ENCODE assay signal across 27 cellular contexts in the genomic region with DNA sequence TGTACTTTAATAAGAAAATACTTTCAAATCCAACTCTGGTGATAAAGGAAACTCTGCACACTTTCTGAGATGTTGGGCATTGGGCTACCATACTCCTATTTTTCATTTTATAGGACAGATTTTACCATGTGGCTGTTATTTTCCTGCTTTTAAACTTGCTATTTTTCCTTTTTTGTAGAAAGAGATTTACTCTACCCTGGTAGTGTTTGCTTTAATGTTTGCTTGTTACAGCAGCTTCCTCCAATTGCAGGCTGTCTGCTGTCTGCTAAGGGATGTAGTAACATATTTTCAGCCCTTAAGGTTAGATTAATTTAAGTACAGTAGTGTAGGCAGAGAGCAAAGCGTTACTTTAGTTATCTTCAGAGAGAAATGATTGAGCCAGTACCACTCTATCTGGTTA.
"Had no signal": no experiment of that assay in that cellular context is flagged by ENCODE, and none has a peak within 500 bp of the region (broad histone marks: within the 10 kb centered on the region; RNA-seq: fewer than 3 reads in every experiment).

No MANE protein-coding gene starts in this region.

- H2AFZ ChIP-seq: hepatocyte had no signal

- ATAC-seq: activated CD4-positive, CD25-positive, alpha-beta regulatory T cell treated with anti-CD3 and anti-CD28 coated beads, Interleukin-2, amount 50 U/mL, for 24 hours; activated T-cell treated with anti-CD3 and anti-CD28 coated beads, Interleukin-2, amount 50 U/mL, for 4 hours; body of pancreas; gastrocnemius medialis; left cardiac atrium; left ventricle myocardium superior; pancreas; psoas muscle had no signal

- H3K9me3 Mint-ChIP-seq: activated CD4-positive, alpha-beta memory T cell treated with anti-CD3 and anti-CD28 coated beads, Interleukin-2, amount 10 ng/mL, durations not matched to agents 7 days and 5 days; activated CD4-positive, alpha-beta T cell treated with anti-CD3 and anti-CD28 coated beads, Interleukin-2, amount 10 ng/mL, durations not matched to agents 7 days and 5 days; activated naive CD4-positive, alpha-beta T cell treated with anti-CD3 and anti-CD28 coated beads, Interleukin-2, amount 10 ng/mL, durations not matched to agents 7 days and 5 days; activated T-cell treated with anti-CD3 and anti-CD28 coated beads, Interleukin-2, amount 50 U/mL, for 4 hours had no signal

- H3K4me1 Mint-ChIP-seq: activated naive CD4-positive, alpha-beta T cell treated with anti-CD3 and anti-CD28 coated beads, Interleukin-2, amount 10 ng/mL, durations not matched to agents 7 days and 5 days; nephron progenitor cell had no signal

- H3K4me3 Mint-ChIP-seq: activated CD4-positive, alpha-beta memory T cell treated with anti-CD3 and anti-CD28 coated beads, Interleukin-2, amount 10 ng/mL, durations not matched to agents 7 days and 5 days; activated CD4-positive, alpha-beta T cell treated with anti-CD3 and anti-CD28 coated beads, Interleukin-2, amount 10 ng/mL, durations not matched to agents 7 days and 5 days; activated naive CD4-positive, alpha-beta T cell treated with anti-CD3 and anti-CD28 coated beads, Interleukin-2, amount 10 ng/mL, durations not matched to agents 7 days and 5 days; activated T-cell treated with anti-CD3 and anti-CD28 coated beads, Interleukin-2, amount 50 U/mL, for 4 hours; nephron progenitor cell had no signal

- H3K27ac ChIP-seq: body of pancreas, colonic mucosa, dorsolateral prefrontal cortex, gastrocnemius medialis, hepatocyte, pancreas, psoas muscle, tibial nerve, VCaP had no signal

- H3K27me3 ChIP-seq: body of pancreas, colonic mucosa, dorsolateral prefrontal cortex, gastrocnemius medialis, hepatocyte, pancreas, tibial nerve had no signal

- H3K27ac Mint-ChIP-seq: activated CD4-positive, alpha-beta memory T cell treated with anti-CD3 and anti-CD28 coated beads, Interleukin-2, amount 10 ng/mL, durations not matched to agents 7 days and 5 days; activated CD4-positive, alpha-beta T cell treated with anti-CD3 and anti-CD28 coated beads, Interleukin-2, amount 10 ng/mL, durations not matched to agents 7 days and 5 days; activated naive CD4-positive, alpha-beta T cell treated with anti-CD3 and anti-CD28 coated beads, Interleukin-2, amount 10 ng/mL, durations not matched to agents 7 days and 5 days; nephron progenitor cell had no signal

- H3K27me3 Mint-ChIP-seq: activated CD4-positive, alpha-beta memory T cell treated with anti-CD3 and anti-CD28 coated beads, Interleukin-2, amount 10 ng/mL, durations not matched to agents 7 days and 5 days; activated CD4-positive, alpha-beta T cell treated with anti-CD3 and anti-CD28 coated beads, Interleukin-2, amount 10 ng/mL, durations not matched to agents 7 days and 5 days; activated naive CD4-positive, alpha-beta T cell treated with anti-CD3 and anti-CD28 coated beads, Interleukin-2, amount 10 ng/mL, durations not matched to agents 7 days and 5 days had no signal

- FAIRE-seq: keratinocyte, pancreas had no signal

- H3K4me3 ChIP-seq: body of pancreas, colonic mucosa, dorsolateral prefrontal cortex, gastrocnemius medialis, hepatocyte, pancreas, psoas muscle, tibial nerve had no signal

- H3K4me2 ChIP-seq: hepatocyte had no signal

- DNase-seq: activated CD4-positive, alpha-beta memory T cell treated with anti-CD3 and anti-CD28 coated beads, Interleukin-2, amount 10 ng/mL, durations not matched to agents 7 days and 5 days; activated CD4-positive, alpha-beta T cell treated with anti-CD3 and anti-CD28 coated beads, Interleukin-2, amount 10 ng/mL, durations not matched to agents 7 days and 5 days; activated CD8-positive, alpha-beta memory T cell treated with anti-CD3 and anti-CD28 coated beads, Interleukin-2, amount 50 U/mL, for 48 hours; activated naive CD4-positive, alpha-beta T cell treated with anti-CD3 and anti-CD28 coated beads, Interleukin-2, amount 10 ng/mL, durations not matched to agents 7 days and 5 days; activated T-cell treated with anti-CD3 and anti-CD28 coated beads, Interleukin-2, amount 50 U/mL, for 4 hours; aorta; body of pancreas; cerebellar nuclear complex; colonic mucosa; dorsolateral prefrontal cortex; effector memory CD4-positive, alpha-beta T cell; erythroblast; gastrocnemius medialis; left cardiac atrium; left ventricle myocardium superior; nephron progenitor cell; nucleus accumbens; pancreas; psoas muscle; stimulated activated CD4-positive, alpha-beta T cell treated with anti-CD3 and anti-CD28 coated beads, Interleukin-2, amount 100 ng/mL, for 48 hours; stimulated activated naive CD4-positive, alpha-beta T cell treated with Interleukin-2 at 50 U/mL for 16 hours; T-helper 9 cell had no signal

- H3K4me1 ChIP-seq: body of pancreas, colonic mucosa, pancreas had no signal

- H3K9me3 ChIP-seq: body of pancreas, colonic mucosa, gastrocnemius medialis, pancreas, psoas muscle, tibial nerve had no signal
